9 cellular contexts compared by ENCODE assay signal in genomic region chr21:44846201-44846484, GRCh38. TPM values are rescaled to one million over a fixed set of nuclear protein-coding genes. Genes with fewer than 3 reads are reported as not detected.
DNase-seq lines count a peak whose midpoint lies in the region; ATAC-seq, FAIRE-seq and TF ChIP-seq lines count a peak whose summit lies in the region.
"Had no signal": no experiment of that assay in that cellular context is flagged by ENCODE, and none has a peak within 500 bp of the region (broad histone marks: within the 10 kb centered on the region; RNA-seq: fewer than 3 reads in every experiment).

No MANE protein-coding gene starts in this region.

- H3K9ac ChIP-seq in kidney (ENCODE audit: low read length in 2 of 2), result no peak overlapping the region

- peaks cover 12% of the 10 kb centered on the region for H3K4me1 Mint-ChIP-seq in activated T-cell treated with anti-CD3 and anti-CD28 coated beads, Interleukin-2, amount 50 U/mL, for 72 hours (ENCODE audit: low read depth)
- H3K4me1 Mint-ChIP-seq in activated naive CD8-positive, alpha-beta T cell treated with anti-CD3 and anti-CD28 coated beads for 36 hours, result peaks cover 11% of the 10 kb centered on the region

- H3K27me3 Mint-ChIP-seq in activated T-cell treated with anti-CD3 and anti-CD28 coated beads, Interleukin-2, amount 50 U/mL, for 72 hours (ENCODE audit: low read depth), result no peaks in the 10 kb centered on the region
- H3K27me3 Mint-ChIP-seq in activated naive CD8-positive, alpha-beta T cell treated with anti-CD3 and anti-CD28 coated beads for 36 hours, result peaks cover 4% of the 10 kb centered on the region

- peak overlapping the region; percentile 76 to 85 for H3K4me3 Mint-ChIP-seq in activated T-cell treated with anti-CD3 and anti-CD28 coated beads, Interleukin-2, amount 50 U/mL, for 72 hours
- H3K4me3 Mint-ChIP-seq in activated naive CD8-positive, alpha-beta T cell treated with anti-CD3 and anti-CD28 coated beads for 36 hours, result peak overlapping the region; percentile 75

- H3K36me3 Mint-ChIP-seq in activated T-cell treated with anti-CD3 and anti-CD28 coated beads, Interleukin-2, amount 50 U/mL, for 72 hours (ENCODE audit: insufficient read depth in 2 of 2), result peaks cover 2 to 4% of the 10 kb centered on the region in 2 donors
- H3K36me3 Mint-ChIP-seq in activated naive CD8-positive, alpha-beta T cell treated with anti-CD3 and anti-CD28 coated beads for 36 hours, result peaks cover 4% of the 10 kb centered on the region

- no peak for ATAC-seq in activated T-cell treated with anti-CD3 and anti-CD28 coated beads, Interleukin-2, amount 50 U/mL, for 72 hours (replicated peaks in 1 of 2)
- ATAC-seq in HG02884 (IDR thresholded peaks at IDR 0.05; ENCODE audit: unreplicated experiment), result no peak
- ATAC-seq in GM21825 (IDR thresholded peaks at IDR 0.05; ENCODE audit: unreplicated experiment), result no peak

- H3K4me3 ChIP-seq in kidney (ENCODE audit: low read length in 2 of 2), result peak overlapping the region; percentile 1 to 43
- H3K4me3 ChIP-seq in tibial artery, result peak overlapping the region; percentile 26 to 46

- no peaks in the 10 kb centered on the region for H3K9me3 Mint-ChIP-seq in activated T-cell treated with anti-CD3 and anti-CD28 coated beads, Interleukin-2, amount 50 U/mL, for 72 hours
- H3K9me3 Mint-ChIP-seq in activated naive CD8-positive, alpha-beta T cell treated with anti-CD3 and anti-CD28 coated beads for 36 hours, result no peaks in the 10 kb centered on the region

- H3K36me3 ChIP-seq in kidney (ENCODE audit: control insufficient read depth in 1 of 2, insufficient read depth in 2 of 2, low read length in 2 of 2), result peaks cover 13 to 20% of the 10 kb centered on the region in 2 donors
- H3K36me3 ChIP-seq in tibial artery, result peaks cover 29 to 35% (median 32%) of the 10 kb centered on the region in 3 donors

- intact Hi-C loops in kidney (cut with DNase I) (no loop called here), tibial artery (cut with DNase I; ENCODE audit: low total_unique reads) (no loop called here)

- H3K27ac ChIP-seq in kidney (ENCODE audit: low read depth in 2 of 2, low read length in 2 of 2), result no peak overlapping the region
- no peak overlapping the region for H3K27ac ChIP-seq in tibial artery

- H3K4me1 ChIP-seq in kidney (ENCODE audit: control insufficient read depth in 1 of 2, insufficient read depth in 1 of 2, low read depth in 1 of 2, low read length in 2 of 2) (peaks cover 12 to 23% of the 10 kb centered on the region in 2 donors), tibial artery (peaks cover 0 to 24% (median 18%) of the 10 kb centered on the region in 4 donors)

- no peak for FAIRE-seq in kidney (lab: Jason Lieb, UNC)

- H3K9me3 ChIP-seq in kidney (ENCODE audit: control insufficient read depth in 1 of 2, low read length in 2 of 2), result no peaks in the 10 kb centered on the region
- H3K9me3 ChIP-seq in tibial artery, result no peaks in the 10 kb centered on the region

- no peak for TF ChIP-seq CTCF in kidney (IDR thresholded peaks at IDR 0.05; ENCODE audit: borderline replicate concordance, extremely low read depth, insufficient read depth)
- no peak for TF ChIP-seq CTCF in tibial artery (IDR thresholded peaks at IDR 0.05)

- DNase-seq in activated T-cell treated with anti-CD3 and anti-CD28 coated beads, Interleukin-2, amount 50 U/mL, for 72 hours, result no peak
- DNase-seq in activated T-cell treated with anti-CD3 and anti-CD28 coated beads for 4 hours (no peak), kidney (no peak), tibial artery (no peak), COLO668 (lab: John Stamatoyannopoulos, UW; ENCODE audit: unreplicated experiment) (no peak)
- DNase-seq in activated naive CD8-positive, alpha-beta T cell treated with anti-CD3 and anti-CD28 coated beads for 36 hours, result no peak
- DNase-seq: DND-41 had no signal

- peaks cover 0 to 15% of the 10 kb centered on the region in 2 donors for H3K27me3 ChIP-seq in tibial artery

- H3K27ac Mint-ChIP-seq in activated T-cell treated with anti-CD3 and anti-CD28 coated beads, Interleukin-2, amount 50 U/mL, for 72 hours, result peak overlapping the region; percentile 52
- peak overlapping the region; percentile 70 for H3K27ac Mint-ChIP-seq in activated naive CD8-positive, alpha-beta T cell treated with anti-CD3 and anti-CD28 coated beads for 36 hours

RNA-seq across cellular contexts. Expression of gene PTTG1IP, which starts 27.3 kb away (rescaled TPM):
- 10 to 100 TPM; 63.9 to 70.5 TPM for total RNA-seq in activated T-cell treated with anti-CD3 and anti-CD28 coated beads, Interleukin-2, amount 50 U/mL, for 72 hours
- total RNA-seq in activated naive CD8-positive, alpha-beta T cell treated with anti-CD3 and anti-CD28 coated beads for 36 hours, result 10 to 100 TPM; 40.3 to 44.7 TPM
- 378 TPM for total RNA-seq in kidney
- polyA plus RNA-seq in kidney (ENCODE audit: insufficient read depth, low read depth, low replicate concordance), result 187 TPM

RNA-seq across cellular contexts. Expression of gene SUMO3, which starts 28.3 kb away (rescaled TPM):
- total RNA-seq in activated T-cell treated with anti-CD3 and anti-CD28 coated beads, Interleukin-2, amount 50 U/mL, for 72 hours, result 10 to 100 TPM; 60.1 to 67.8 TPM
- 10 to 100 TPM; 90.5 to 92.5 TPM for total RNA-seq in activated naive CD8-positive, alpha-beta T cell treated with anti-CD3 and anti-CD28 coated beads for 36 hours
- total RNA-seq in kidney, result 88.6 TPM
- 89.9 TPM for polyA plus RNA-seq in kidney (ENCODE audit: insufficient read depth, low read depth, low replicate concordance)

RNA-seq across cellular contexts. Expression of gene UBE2G2, which starts 44.5 kb away (rescaled TPM):
- 10 to 100 TPM; 85.2 to 95.6 TPM for total RNA-seq in activated T-cell treated with anti-CD3 and anti-CD28 coated beads, Interleukin-2, amount 50 U/mL, for 72 hours
- total RNA-seq in activated naive CD8-positive, alpha-beta T cell treated with anti-CD3 and anti-CD28 coated beads for 36 hours, result 100 to 1,000 TPM; 115 to 124 TPM
- 86.0 TPM for total RNA-seq in kidney
- 39.4 TPM for polyA plus RNA-seq in kidney (ENCODE audit: insufficient read depth, low read depth, low replicate concordance)
